ENCODE assay signal across 31 cellular contexts in genomic region chr4:21320034-21320433, GRCh38.
"Had no signal": no experiment of that assay in that cellular context is flagged by ENCODE, and none has a peak within 500 bp of the region (broad histone marks: within the 10 kb centered on the region; RNA-seq: fewer than 3 reads in every experiment).

No MANE protein-coding gene starts in this region.

- H3K36me3 ChIP-seq: adrenal gland, ascending aorta, brain microvascular endothelial cell, breast epithelium, cardiac muscle cell, colonic mucosa had no signal

- H3K27me3 ChIP-seq: adrenal gland, ascending aorta, body of pancreas, brain microvascular endothelial cell, breast epithelium, cardiac muscle cell, colonic mucosa had no signal

- H3K4me1 ChIP-seq: adrenal gland, ascending aorta, body of pancreas, breast epithelium, colonic mucosa had no signal

- H3K9me3 ChIP-seq: adrenal gland, body of pancreas, colonic mucosa had no signal

- DNase-seq: activated effector memory CD4-positive, alpha-beta T cell treated with anti-CD3 and anti-CD28 coated beads, Interleukin-2, amount 50 U/mL, for 16 hours; activated effector memory CD4-positive, alpha-beta T cell treated with Interleukin-2 at 50 U/mL for 16 hours; activated gamma-delta T cell; activated gamma-delta T cell treated with Interleukin-2 at 50 U/mL for 16 hours; activated naive CD4-positive, alpha-beta T cell; activated naive CD4-positive, alpha-beta T cell treated with anti-CD3 and anti-CD28 coated beads for 36 hours; activated naive CD4-positive, alpha-beta T cell treated with anti-CD3 and anti-CD28 coated beads, Interleukin-2, amount 10 ng/mL, durations not matched to agents 7 days and 5 days; activated naive CD4-positive, alpha-beta T cell treated with anti-CD3 and anti-CD28 coated beads, Interleukin-2, amount 50 U/mL, for 16 hours; activated naive CD4-positive, alpha-beta T cell treated with Interleukin-2 at 50 U/mL for 16 hours; activated naive CD8-positive, alpha-beta T cell treated with anti-CD3 and anti-CD28 coated beads for 36 hours; activated naive CD8-positive, alpha-beta T cell treated with anti-CD3 and anti-CD28 coated beads, Interleukin-2, amount 10 ng/mL, durations not matched to agents 7 days and 5 days; activated naive CD8-positive, alpha-beta T cell treated with anti-CD3 and anti-CD28 coated beads, Interleukin-2, amount 50 U/mL, for 24 hours; activated T-cell treated with anti-CD3 and anti-CD28 coated beads, Interleukin-2, amount 50 U/mL, for 4 hours; activated T-cell treated with anti-CD3 and anti-CD28 coated beads, Interleukin-2, amount 50 U/mL, for 48 hours; activated T-cell treated with anti-CD3 and anti-CD28 coated beads, Interleukin-2, amount 50 U/mL, for 72 hours; adrenal gland; amniotic stem cell; amygdala; anterior cingulate cortex; aorta; body of pancreas; brain microvascular endothelial cell; caudate nucleus; central memory CD4-positive, alpha-beta T cell; cerebellar nuclear complex; colonic mucosa had no signal

- ATAC-seq: activated naive CD4-positive, alpha-beta T cell treated with anti-CD3 and anti-CD28 coated beads, Interleukin-2, amount 50 U/mL, for 72 hours; activated naive CD8-positive, alpha-beta T cell treated with anti-CD3 and anti-CD28 coated beads, Interleukin-2, amount 50 U/mL, for 24 hours; activated T-cell treated with anti-CD3 and anti-CD28 coated beads, Interleukin-2, amount 50 U/mL, for 4 hours; activated T-cell treated with anti-CD3 and anti-CD28 coated beads, Interleukin-2, amount 50 U/mL, for 72 hours; activated T-helper 17 cell treated with anti-CD3 and anti-CD28 coated beads, Interleukin-2, amount 50 U/mL, for 72 hours; body of pancreas had no signal

- H3K4me3 ChIP-seq: adrenal gland, ascending aorta, body of pancreas, breast epithelium, cardiac muscle cell, colonic mucosa had no signal

- H3K27ac ChIP-seq: adrenal gland, ascending aorta, body of pancreas, brain microvascular endothelial cell, breast epithelium, cardiac muscle cell, colonic mucosa had no signal
